12 cellular contexts compared by ENCODE assay signal in genomic region chr1:211648336-211648735, GRCh38. TPM values are rescaled to one million over a fixed set of nuclear protein-coding genes. Genes with fewer than 3 reads are reported as not detected.
DNase-seq lines count a peak whose midpoint lies in the region; ATAC-seq, FAIRE-seq and TF ChIP-seq lines count a peak whose summit lies in the region.
"Had no signal": no experiment of that assay in that cellular context is flagged by ENCODE, and none has a peak within 500 bp of the region (broad histone marks: within the 10 kb centered on the region; RNA-seq: fewer than 3 reads in every experiment).

No MANE protein-coding gene starts in this region.

- no peaks in the 10 kb centered on the region; the same call in 1 of the 2 replicates for H3F3A ChIP-seq in GM23248 (ENCODE audit: insufficient read depth)

- no peak overlapping the region for H3K4me2 ChIP-seq in astrocyte (ENCODE audit: low read length)
- no peak overlapping the region for H3K4me2 ChIP-seq in GM23248 (ENCODE audit: unreplicated experiment)

- TF ChIP-seq CTCF in astrocyte (IDR thresholded peaks at IDR 0.05; ENCODE audit: insufficient read depth, low read depth, low read length): no peak
- TF ChIP-seq CTCF in left ventricle myocardium inferior (IDR thresholded peaks at IDR 0.05; ENCODE audit: borderline replicate concordance): no peak
- TF ChIP-seq CTCF in retinal pigment epithelial cell (conservative IDR thresholded peaks at IDR 0.05; ENCODE audit: low read depth, low read length): no peak
- no peak for TF ChIP-seq CTCF in natural killer cell (IDR thresholded peaks at IDR 0.05)

- no peaks in the 10 kb centered on the region for H3K79me2 ChIP-seq in astrocyte (ENCODE audit: insufficient read depth, low read length)
- no peaks in the 10 kb centered on the region for H3K79me2 ChIP-seq in GM23248 (ENCODE audit: insufficient read depth)

- in situ Hi-C loops in GM23248 (cut with MboI): no loop called here

- H3K9me3 ChIP-seq in astrocyte (ENCODE audit: insufficient read depth, low read depth, low read length) (no peaks in the 10 kb centered on the region), left ventricle myocardium inferior (replicated peaks) (no peaks in the 10 kb centered on the region), GM23248 (ENCODE audit: low read depth) (no peaks in the 10 kb centered on the region)
- H3K9me3 ChIP-seq: prostate gland had no signal

- H3K27ac Mint-ChIP-seq in astrocyte (ENCODE audit: unreplicated experiment) (peak overlapping the region; percentile 41), natural killer cell (no peak overlapping the region)
- H3K27ac Mint-ChIP-seq: CD4-positive, alpha-beta T cell had no signal

- no peak overlapping the region for H3K4me3 ChIP-seq in astrocyte (ENCODE audit: insufficient read depth, low read depth, low read length)
- H3K4me3 ChIP-seq in left ventricle myocardium inferior: no peak overlapping the region
- no peak overlapping the region for H3K4me3 ChIP-seq in retinal pigment epithelial cell (ENCODE audit: low read length)
- no peak overlapping the region for H3K4me3 ChIP-seq in GM23248
- H3K4me3 ChIP-seq: prostate gland had no signal

- H3K4me1 Mint-ChIP-seq in astrocyte (ENCODE audit: low read depth, unreplicated experiment) (peaks cover 16% of the 10 kb centered on the region), natural killer cell (peaks cover 7 to 8% of the 10 kb centered on the region in 2 donors)

- H3K27ac ChIP-seq in astrocyte (ENCODE audit: low read depth, low read length) (no peak overlapping the region), left ventricle myocardium inferior (replicated peaks) (peak overlapping the region; percentile 6), GM23248 (no peak overlapping the region)
- H3K27ac ChIP-seq: prostate gland had no signal

- H3K36me3 Mint-ChIP-seq in astrocyte (ENCODE audit: low read depth, unreplicated experiment) (peaks cover 4% of the 10 kb centered on the region), natural killer cell (no peaks in the 10 kb centered on the region)

- DNase-seq in HPDE6-E6E7 (ENCODE audit: extremely low spot score) (peak; percentile 77), astrocyte (ENCODE audit: low read depth) (no peak), left ventricle myocardium inferior (no peak), retinal pigment epithelial cell (ENCODE audit: low read depth) (peak; percentile 50), natural killer cell (no peak), GM23248 (no peak), GOT3 (lab: John Stamatoyannopoulos, UW) (no peak)
- DNase-seq: CD4-positive, alpha-beta T cell; effector CD4-positive, alpha-beta T cell; SHP77 had no signal

- intact Hi-C loops in left ventricle myocardium inferior (cut with micrococcal nuclease) (no loop called here), natural killer cell (cut with micrococcal nuclease) (no loop called here)

- H3K27me3 Mint-ChIP-seq in astrocyte (ENCODE audit: low read depth, unreplicated experiment) (peaks cover 2% of the 10 kb centered on the region), natural killer cell (ENCODE audit: low read depth in 2 of 2) (no peaks in the 10 kb centered on the region)
- H3K27me3 Mint-ChIP-seq: CD4-positive, alpha-beta T cell had no signal

- H3K27me3 ChIP-seq in astrocyte (ENCODE audit: insufficient read depth, low read length) (no peaks in the 10 kb centered on the region), left ventricle myocardium inferior (ENCODE audit: low read depth) (no peaks in the 10 kb centered on the region), GM23248 (replicated peaks; ENCODE audit: insufficient read depth) (no peaks in the 10 kb centered on the region)

- H2AFZ ChIP-seq in astrocyte (ENCODE audit: low read depth, low read length) (no peak overlapping the region), GM23248 (no peak overlapping the region)

- FAIRE-seq in astrocyte (lab: Jason Lieb, UNC): no peak

- H3K9ac ChIP-seq in astrocyte (ENCODE audit: low read length): no peak overlapping the region
- H3K9ac ChIP-seq in GM23248: no peak overlapping the region

- WGBS in GM23248 (ENCODE audit: low coverage in 1 of 2, low lambda C conversion rate in 2 of 2, missing lambda C conversion rate in 2 of 2), 2 experiments: 94 to 96% methylated on average over 3 of the region's 3 CpGs

- H3K4me1 ChIP-seq in astrocyte (ENCODE audit: insufficient read depth, low read length): peaks cover 11% of the 10 kb centered on the region
- H3K4me1 ChIP-seq in left ventricle myocardium inferior: peaks cover 32% of the 10 kb centered on the region
- H3K4me1 ChIP-seq in GM23248 (ENCODE audit: insufficient read depth): peaks cover 3% of the 10 kb centered on the region

- H3K9me2 ChIP-seq in GM23248 (ENCODE audit: insufficient read depth): no peaks in the 10 kb centered on the region

- H3K9me3 Mint-ChIP-seq in astrocyte (ENCODE audit: unreplicated experiment): no peaks in the 10 kb centered on the region
- no peaks in the 10 kb centered on the region for H3K9me3 Mint-ChIP-seq in natural killer cell
- H3K9me3 Mint-ChIP-seq: CD4-positive, alpha-beta T cell had no signal

- H3K36me3 ChIP-seq in astrocyte (ENCODE audit: insufficient read depth, low read length) (no peaks in the 10 kb centered on the region), left ventricle myocardium inferior (no peaks in the 10 kb centered on the region), GM23248 (ENCODE audit: low read depth) (no peaks in the 10 kb centered on the region)
- H3K36me3 ChIP-seq: prostate gland had no signal

- H3K4me3 Mint-ChIP-seq in astrocyte (ENCODE audit: unreplicated experiment) (no peak overlapping the region), natural killer cell (no peak overlapping the region)
- H3K4me3 Mint-ChIP-seq: CD4-positive, alpha-beta T cell had no signal

- ATAC-seq in GM21381 (IDR thresholded peaks at IDR 0.05; ENCODE audit: unreplicated experiment) (no peak), natural killer cell (no peak)

- H4K20me1 ChIP-seq in astrocyte (ENCODE audit: insufficient read depth, low read length) (no peaks in the 10 kb centered on the region), GM23248 (ENCODE audit: insufficient read depth) (no peaks in the 10 kb centered on the region)

RNA-seq across cellular contexts. Expression of gene NEK2, which starts 27.1 kb away (rescaled TPM):
- total RNA-seq in astrocyte (1.4 and 1.6 TPM in 2 replicates), left ventricle myocardium inferior (0.19 TPM), natural killer cell (1 to 10 TPM in 1 of 3 donors, under 1 TPM in 2; 0.78 to 1.0 (median 0.99) TPM)
- 11.3 and 13.8 TPM in 2 replicates for total RNA-seq in GM23248 (2014; rRNA removed; shearing (Covaris generic))
- 10.6 TPM in 2 replicates for polyA plus RNA-seq in GM23248 (2016; fragmentation: Nextera tagmentation; extraction: Ambion mirVana)
- total RNA-seq: CD4-positive, alpha-beta T cell had no signal

Comparison
In these comparisons a context has a peak if more than half of its experiments do, and no peak if none do; other contexts are left out.
1. DNase-seq: peak in HPDE6-E6E7 (single experiment) and retinal pigment epithelial cell (single experiment); none in astrocyte (single experiment), left ventricle myocardium inferior (single experiment), natural killer cell (single experiment), GM23248 (single experiment) and GOT3 (single experiment).